In genomic region chr6:16223362-16223761, GRCh38 we compare ENCODE assay signal across 21 cellular contexts. TPM values are rescaled to one million over a fixed set of nuclear protein-coding genes. Genes with fewer than 3 reads are reported as not detected.
DNase-seq lines count a peak whose midpoint lies in the region; ATAC-seq, FAIRE-seq and TF ChIP-seq lines count a peak whose summit lies in the region.
"Had no signal": no experiment of that assay in that cellular context is flagged by ENCODE, and none has a peak within 500 bp of the region (broad histone marks: within the 10 kb centered on the region; RNA-seq: fewer than 3 reads in every experiment).

No MANE protein-coding gene starts in this region.

- peaks cover 6% of the 10 kb centered on the region for H3K9me3 Mint-ChIP-seq in nephron progenitor cell
- H3K9me3 Mint-ChIP-seq: CD4-positive, alpha-beta T cell; CD8-positive, alpha-beta T cell had no signal

- H3K4me1 Mint-ChIP-seq in nephron progenitor cell = peaks cover 33% of the 10 kb centered on the region
- H3K4me1 Mint-ChIP-seq: B cell had no signal

- H3K79me2 ChIP-seq in K562 (ENCODE audit: control insufficient read depth, insufficient read depth, low read length) = no peaks in the 10 kb centered on the region

- peak overlapping the region; percentile 26 for H2AFZ ChIP-seq in K562 (ENCODE audit: low read depth, low read length)

- no peak overlapping the region for H3K4me3 Mint-ChIP-seq in nephron progenitor cell
- H3K4me3 Mint-ChIP-seq: B cell; CD4-positive, alpha-beta T cell; CD8-positive, alpha-beta T cell had no signal

- H3K4me1 ChIP-seq in K562 (replicated peaks in 1 of 2; ENCODE audit: control insufficient read depth in 2 of 2, insufficient read depth in 2 of 2, low read length in 2 of 2) (peaks cover 22 to 38% of the 10 kb centered on the region in 2 experiments), testis (peaks cover 22% of the 10 kb centered on the region)
- H3K4me1 ChIP-seq: A549; BLaER1 treated with 17β-estradiol and CSF1 and Interleukin-3, amounts not matched to agents 10 nM and 100 nM; Caco-2 had no signal

- TF ChIP-seq EP300 in K562 (IDR thresholded peaks at IDR 0.05; ENCODE audit: low read length) = no peak

- no TSS peak for BruUV-seq in K562 (replicated peaks; lab: Mats Ljungman, UMichigan)

- ATAC-seq in K562 = no peak
- ATAC-seq: A549; CD8-positive, alpha-beta T cell had no signal

- TF ChIP-seq POLR2A in K562 (conservative IDR thresholded peaks at IDR 0.05) = no peak
- TF ChIP-seq POLR2A in testis (IDR thresholded peaks at IDR 0.05) = no peak

- H4K20me1 ChIP-seq in K562 (replicated peaks; ENCODE audit: control insufficient read depth, insufficient read depth, low read length) = no peaks in the 10 kb centered on the region
- H4K20me1 ChIP-seq: BLaER1 treated with 17β-estradiol and CSF1 and Interleukin-3, amounts not matched to agents 10 nM and 100 nM had no signal

- no peak overlapping the region for H3K4me2 ChIP-seq in K562 (ENCODE audit: insufficient read depth, low read length)
- H3K4me2 ChIP-seq: A549; BLaER1 treated with 17β-estradiol and CSF1 and Interleukin-3, amounts not matched to agents 10 nM and 100 nM had no signal

- H3K36me3 ChIP-seq in K562 (ENCODE audit: control insufficient read depth, insufficient read depth, low read length) = no peaks in the 10 kb centered on the region; the same call in 2 of the 3 replicates
- H3K36me3 ChIP-seq in testis (ENCODE audit: low read depth, missing control alignments) = no peaks in the 10 kb centered on the region
- H3K36me3 ChIP-seq: BLaER1 treated with 17β-estradiol and CSF1 and Interleukin-3, amounts not matched to agents 10 nM and 100 nM had no signal

- FAIRE-seq in K562 (lab: Jason Lieb, UNC) = no peak
- FAIRE-seq: A549, D721Med, G401.6 had no signal

- H3K27me3 ChIP-seq in K562 (ENCODE audit: control insufficient read depth in 2 of 2, insufficient read depth in 2 of 2, low read length in 2 of 2) (no peaks in the 10 kb centered on the region), testis (no peaks in the 10 kb centered on the region)

- H3K27me3 Mint-ChIP-seq in nephron progenitor cell (ENCODE audit: low read depth, poor library complexity) = peaks cover 5% of the 10 kb centered on the region

- peaks cover 5% of the 10 kb centered on the region for H3K36me3 Mint-ChIP-seq in nephron progenitor cell (ENCODE audit: low read depth)
- H3K36me3 Mint-ChIP-seq: CD8-positive, alpha-beta T cell had no signal

- H3K9me3 ChIP-seq in K562 (replicated peaks; ENCODE audit: control insufficient read depth, insufficient read depth, low read depth, low read length) = peaks cover 9% of the 10 kb centered on the region
- no peaks in the 10 kb centered on the region for H3K9me3 ChIP-seq in testis
- H3K9me3 ChIP-seq: A549, Caco-2 had no signal

- in situ Hi-C loops in K562 (cut with MboI) = no loop called here

- H3K27ac ChIP-seq in K562 (ENCODE audit: extremely low read depth, low read depth, low read length) (no peak overlapping the region), coronary artery (no peak overlapping the region), testis (peak overlapping the region; percentile 62 to 65)
- H3K27ac ChIP-seq: 22Rv1; A549; BLaER1 treated with 17β-estradiol and CSF1 and Interleukin-3, amounts not matched to agents 10 nM and 100 nM; C4-2B had no signal

- H3K9ac ChIP-seq in K562 (ENCODE audit: insufficient read depth in 1 of 2, low read depth in 2 of 2, low read length in 2 of 2) = peak overlapping the region in 1 of 2 experiments; percentile 17; a peak in 2 of 4 replicates
- H3K9ac ChIP-seq: BLaER1 treated with 17β-estradiol and CSF1 and Interleukin-3, amounts not matched to agents 10 nM and 100 nM had no signal

- H3K4me3 ChIP-seq in K562 = no peak overlapping the region
- no peak overlapping the region for H3K4me3 ChIP-seq in coronary artery
- no peak overlapping the region for H3K4me3 ChIP-seq in testis
- H3K4me3 ChIP-seq: A549; BLaER1 treated with 17β-estradiol and CSF1 and Interleukin-3, amounts not matched to agents 10 nM and 100 nM had no signal

- WGBS in K562 (ENCODE audit: insufficient coverage, low coverage, missing lambda C conversion rate) = 67% methylated on average over 7 of the region's 7 CpGs
- WGBS in testis, 2 donors = 51 to 58% methylated on average over 7 of the region's 7 CpGs

- H3K9me1 ChIP-seq in K562 (ENCODE audit: control insufficient read depth, insufficient read depth, low read length) = no peaks in the 10 kb centered on the region

- intact Hi-C loops in K562 (cut with micrococcal nuclease) (no loop called here), testis (cut with DNase I; ENCODE audit: low total_unique reads) (no loop called here)

- POLR2A ChIA-PET in K562 (lab: Yijun Ruan, JAX) = interaction anchor here (0.6 to 8.2 kb wide), 8 partner anchors 9 to 1339 kb away, joined by 3 to 42 read pairs (median 5); partner anchors contain the start of gene GMPR

- TF ChIP-seq CTCF in K562 (IDR thresholded peaks at IDR 0.05 in 2 of 3, conservative IDR thresholded peaks at IDR 0.05 in 1 of 3; ENCODE audit: insufficient read depth in 2 of 3, low read depth in 1 of 3, low read length in 3 of 3) (no peak), coronary artery (IDR thresholded peaks at IDR 0.05) (no peak), nephron progenitor cell (IDR thresholded peaks at IDR 0.05) (no peak), testis (IDR thresholded peaks at IDR 0.05) (no peak)

- CTCF ChIA-PET in K562 (lab: Yijun Ruan, JAX; ENCODE audit: low intra/inter-chr PET ratio) = interaction anchor here (0.7 kb wide), 1 partner anchor 17 kb away, joined by 3 read pairs; no protein-coding TSS in a partner anchor

- DNase-seq in K562 (ENCODE audit: extremely low read depth in 1 of 4, low spot score in 3 of 4) (no peak), coronary artery (ENCODE audit: low spot score) (peak; percentile 17), nephron progenitor cell (no peak), testis (peak; percentile 18), HCEC 1CT (no peak)
- DNase-seq in effector CD8-positive, alpha-beta T cell (lab: John Stamatoyannopoulos, UW) = no peak
- DNase-seq in activated CD4-positive, alpha-beta T cell treated with anti-CD3 and anti-CD28 coated beads for 48 hours = no peak
- DNase-seq: AML-193; Caco-2; Calu3; CD4-positive, alpha-beta T cell; CD8-positive, alpha-beta T cell; DMS79 treated with DMSO at 0.1 percent for 48 hours; GF-D8 had no signal

- no peak for TF ChIP-seq RAD21 in K562 (CRISPR knock-in tag; conservative IDR thresholded peaks at IDR 0.05 in 1 of 2, IDR thresholded peaks at IDR 0.05 in 1 of 2)

- peak overlapping the region; percentile 43 for H3K27ac Mint-ChIP-seq in nephron progenitor cell
- H3K27ac Mint-ChIP-seq: B cell; CD4-positive, alpha-beta T cell; CD8-positive, alpha-beta T cell had no signal

TF ChIP-seq in K562, 482 proteins besides CTCF, POLR2A, EP300 and RAD21 (continues in another document):
- TF ChIP-seq ZFX (CRISPR knock-in tag; IDR thresholded peaks at IDR 0.05) = peak; percentile 50; the same call in 1 of the 2 replicates
- TF ChIP-seq ZNF707 (CRISPR knock-in tag; conservative IDR thresholded peaks at IDR 0.05) = peak; percentile 50; the same call in 1 of the 2 replicates
- TF ChIP-seq ZNF583 (CRISPR knock-in tag; IDR thresholded peaks at IDR 0.05) = peak; percentile 30; the same call in 1 of the 2 replicates
- TF ChIP-seq ZNF79 (CRISPR knock-in tag; IDR thresholded peaks at IDR 0.05; ENCODE audit: low read depth) = 0 out of 2 replicates have a peak, but pooled peaks have one; percentile 24
- 0 out of 2 replicates have a peak, but pooled peaks have one; percentile 38 for TF ChIP-seq ZNF140 (CRISPR knock-in tag; IDR thresholded peaks at IDR 0.05)
- TF ChIP-seq NR0B1 (IDR thresholded peaks at IDR 0.05; ENCODE audit: partially characterized antibody) = no peak
- TF ChIP-seq IRF1 (CRISPR knock-in tag; IDR thresholded peaks at IDR 0.05; ENCODE audit: borderline replicate concordance) = 0 out of 2 replicates have a peak, but pooled peaks have one; percentile 6
- peak; percentile 41; the same call in 1 of the 2 replicates for TF ChIP-seq FOSL1 (tag; conservative IDR thresholded peaks at IDR 0.05)

RNA-seq across cellular contexts. Expression of gene GMPR, which starts 15.0 kb away (rescaled TPM):
- total RNA-seq in K562 (2011; cell fraction: chromatin; rRNA removed; ENCODE audit: low replicate concordance) = 58.9 and 89.1 TPM in 2 replicates
- 52.6 and 53.0 TPM in 2 replicates for total RNA-seq in K562 (2011; cell fraction: nucleolus; rRNA removed)
- total RNA-seq in K562 (2011; cell fraction: nucleoplasm; rRNA removed) = 58.1 and 58.7 TPM in 2 replicates
- total RNA-seq in K562 (2014; rRNA removed) = 42.5 and 46.2 TPM in 2 replicates
- total RNA-seq in K562 (2014; rRNA removed; fragmentation: Illumina TruSeq; extraction: Trizol) = 34.1 and 34.6 TPM in 2 replicates
- 52.9 and 53.5 TPM in 2 replicates for total RNA-seq in K562 (2015; rRNA removed; fragmentation: Illumina TruSeq; extraction: Trizol)
- total RNA-seq in K562 (2021) = 64.1 and 73.7 TPM in 2 replicates
- polyA plus RNA-seq in K562 (2011; rRNA removed) = 66.7 and 72.1 TPM in 2 replicates
- polyA plus RNA-seq in K562 (2011; cell fraction: cytosol; rRNA removed) = 97.7 and 111 TPM in 2 replicates
- 50.2 and 57.5 TPM in 2 replicates for polyA plus RNA-seq in K562 (2011; cell fraction: nucleus; rRNA removed)
- polyA plus RNA-seq in K562 (2012) = 80.2 and 117 TPM in 2 replicates
- polyA plus RNA-seq in K562 (2014; fragmentation: Illumina TruSeq; extraction: Trizol) = 83.7 and 85.6 TPM in 2 replicates
- polyA plus RNA-seq in K562 (2014; fragmentation: Nextera tagmentation; extraction: Ambion mirVana) = 10 to 100 TPM; 42.0 to 47.8 TPM
- polyA plus RNA-seq in K562 (2014; rRNA removed) = 45.6 and 49.8 TPM in 2 replicates
- polyA minus RNA-seq in K562 (2011; rRNA and poly(A)+ RNA removed) = 82.0 and 85.1 TPM in 2 replicates
- polyA minus RNA-seq in K562 (2011; cell fraction: cytosol; rRNA and poly(A)+ RNA removed) = 38.0 and 45.0 TPM in 2 replicates
- polyA minus RNA-seq in K562 (2011; cell fraction: nucleus; rRNA and poly(A)+ RNA removed) = 26.5 and 45.9 TPM in 2 replicates
- total RNA-seq in testis = 100 to 1,000 TPM; 164 to 215 TPM
- 121 TPM for polyA plus RNA-seq in testis (ENCODE audit: insufficient read depth, low read depth, low replicate concordance)
- total RNA-seq: B cell had no signal

Comparison
In these comparisons a context has a peak if more than half of its experiments do, and no peak if none do; other contexts are left out.
1. DNase-seq: peak in coronary artery (single experiment) and testis (single experiment); none in K562 (0 of 4), nephron progenitor cell (single experiment), effector CD8-positive, alpha-beta T cell (single experiment), HCEC 1CT (single experiment) and activated CD4-positive, alpha-beta T cell treated with anti-CD3 and anti-CD28 coated beads for 48 hours (single experiment).
2. H3K27ac ChIP-seq: peak in testis (2 of 2); none in K562 (single experiment) and coronary artery (0 of 2).